In the genomic region with DNA sequence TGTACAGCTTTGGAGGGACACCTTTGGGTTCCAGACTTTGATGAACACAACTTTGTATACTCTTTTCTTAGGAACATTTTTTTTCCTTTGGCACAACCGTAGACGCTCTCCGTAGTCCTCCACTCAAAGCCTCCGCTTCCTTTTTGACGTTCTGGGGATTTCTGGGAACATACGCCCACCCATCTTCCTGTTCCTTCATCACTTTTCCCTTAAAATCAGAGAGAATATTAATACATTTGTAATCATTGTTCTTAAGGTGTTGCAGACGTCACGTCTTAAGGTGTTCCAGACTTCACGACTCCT, we compare ENCODE assay signal across 9 cellular contexts. TPM values are rescaled to one million over a fixed set of nuclear protein-coding genes. Genes with fewer than 3 reads are reported as not detected.
A peak's percentile ranks its signal among the peaks of the same experiment; 100 is the strongest.
DNase-seq lines count a peak whose midpoint lies in the region; FAIRE-seq and TF ChIP-seq lines count a peak whose summit lies in the region.
"Had no signal": no experiment of that assay in that cellular context is flagged by ENCODE, and none has a peak within 500 bp of the region (broad histone marks: within the 10 kb centered on the region; RNA-seq: fewer than 3 reads in every experiment).

No MANE protein-coding gene starts in this region.

- no peaks in the 10 kb centered on the region for H4K20me1 ChIP-seq in keratinocyte (ENCODE audit: control insufficient read depth, extremely low read depth, insufficient read depth, low read length)

- H3K9me1 ChIP-seq in keratinocyte (ENCODE audit: control insufficient read depth, extremely low read depth, insufficient read depth, low read length), result no peaks in the 10 kb centered on the region

- H3K27me3 ChIP-seq in ascending aorta (no peaks in the 10 kb centered on the region), keratinocyte (ENCODE audit: control insufficient read depth, extremely low read depth, insufficient read depth, low read length) (no peaks in the 10 kb centered on the region)

- peaks cover 21% of the 10 kb centered on the region for H3K79me2 ChIP-seq in keratinocyte (ENCODE audit: control insufficient read depth, insufficient read depth, low read length)

- intact Hi-C loops in ascending aorta (cut with DNase I), result loop anchor here (1.0 kb wide), 1 partner anchor 149 kb away; the partner anchor contains the start of gene PLEKHO2

- H2AFZ ChIP-seq in keratinocyte (ENCODE audit: control insufficient read depth, low read length), result peak overlapping the region; percentile 98

- peak overlapping the region; percentile 98 for H3K9ac ChIP-seq in keratinocyte (ENCODE audit: control insufficient read depth, extremely low read depth, insufficient read depth, low read length)

- H3K36me3 ChIP-seq in ascending aorta, result no peaks in the 10 kb centered on the region
- H3K36me3 ChIP-seq in keratinocyte (ENCODE audit: control insufficient read depth in 2 of 2, extremely low read depth in 1 of 2, insufficient read depth in 2 of 2, low read length in 2 of 2), result peaks cover 0 to 1% of the 10 kb centered on the region in 2 experiments

- H3K9me3 ChIP-seq in ascending aorta, result no peaks in the 10 kb centered on the region
- H3K9me3 ChIP-seq in keratinocyte (ENCODE audit: control insufficient read depth, low read depth, low read length), result no peaks in the 10 kb centered on the region

- dilution Hi-C loops in keratinocyte (cut with MboI; ENCODE audit: extremely low pct_ligation_motif_present, low sequenced_read_pairs), result no loop called here

- H3K4me3 ChIP-seq in ascending aorta (peak overlapping the region; percentile 92 to 98), keratinocyte (ENCODE audit: control insufficient read depth in 2 of 3, extremely low read depth in 1 of 3, insufficient read depth in 2 of 3, low read depth in 1 of 3, low read length in 3 of 3) (peak overlapping the region; percentile 92 to 97 (median 94))

- no peak for TF ChIP-seq CTCF in ascending aorta (IDR thresholded peaks at IDR 0.05)
- no peak for TF ChIP-seq CTCF in keratinocyte (optimal IDR thresholded peaks at IDR 0.05 in 1 of 3, IDR thresholded peaks at IDR 0.05 in 1 of 3, conservative IDR thresholded peaks at IDR 0.05 in 1 of 3; ENCODE audit: extremely low read depth in 1 of 3, insufficient read depth in 2 of 3, low read length in 3 of 3)

- peak overlapping the region; percentile 98 for H3K4me2 ChIP-seq in keratinocyte (ENCODE audit: control insufficient read depth, extremely low read depth, insufficient read depth, low read depth, low read length)

- H3K4me1 ChIP-seq in ascending aorta (no peaks in the 10 kb centered on the region), keratinocyte (ENCODE audit: control insufficient read depth, extremely low read depth, insufficient read depth, low read length) (peaks cover 17% of the 10 kb centered on the region)

- DNase-seq in DMS53 treated with DMSO at 0.1 percent for 48 hours (lab: John Stamatoyannopoulos, UW; ENCODE audit: unreplicated experiment), result peak; percentile 29
- DNase-seq in DMS53 (lab: John Stamatoyannopoulos, UW), result no peak
- DNase-seq in ascending aorta (ENCODE audit: low spot score in 2 of 2), result no peak
- no peak for DNase-seq in keratinocyte (ENCODE audit: low read depth, low spot score)
- DNase-seq in substantia nigra (lab: John Stamatoyannopoulos, UW), result no peak
- DNase-seq in NCI-H2171 treated with DMSO at 0.1 percent for 48 hours (lab: John Stamatoyannopoulos, UW), result no peak
- DNase-seq in activated CD4-positive, CD25-positive, alpha-beta regulatory T cell (lab: John Stamatoyannopoulos, UW), result no peak
- DNase-seq in germinal center (ENCODE audit: low spot score), result no peak

- H3K27ac ChIP-seq in ascending aorta (peak overlapping the region; percentile 94 to 96), keratinocyte (ENCODE audit: control insufficient read depth, insufficient read depth, low read length) (peak overlapping the region; percentile 87), substantia nigra (ENCODE audit: low read depth, low read length, poor library complexity, severe bottlenecking) (peak overlapping the region; percentile 77)

- FAIRE-seq in keratinocyte (lab: Jason Lieb, UNC), result no peak
- FAIRE-seq: A204.1 had no signal

RNA-seq across cellular contexts. Expression of gene SPG21, which starts 0.4 kb away (rescaled TPM):
- 41.5 TPM for total RNA-seq in ascending aorta
- 40.3 to 62.9 TPM (median 58.0 TPM) in 3 replicates for polyA plus RNA-seq in keratinocyte
- polyA plus RNA-seq in keratinocyte (2011; ENCODE audit: low read depth), result 15.2 TPM
- 61.0 and 79.3 TPM in 2 replicates for polyA plus RNA-seq in keratinocyte (2011; cell fraction: cytosol; rRNA removed)
- 34.3 and 35.6 TPM in 2 replicates for polyA plus RNA-seq in keratinocyte (2011; cell fraction: nucleus; rRNA removed)
- 49.8 and 63.9 TPM in 2 replicates for polyA plus RNA-seq in keratinocyte (2012; ENCODE audit: low replicate concordance)
- polyA minus RNA-seq in keratinocyte, result 35.1 to 53.4 TPM (median 47.2 TPM) in 3 replicates
- 36.6 TPM for polyA minus RNA-seq in keratinocyte (2011; cell fraction: cytosol; rRNA and poly(A)+ RNA removed)
- polyA minus RNA-seq in keratinocyte (2011; cell fraction: nucleus; rRNA and poly(A)+ RNA removed), result 13.1 and 18.4 TPM in 2 replicates

RNA-seq across cellular contexts. Expression of gene MTFMT, which starts 39.3 kb away (rescaled TPM):
- total RNA-seq in ascending aorta, result 54.7 TPM
- 15.9 to 21.0 TPM (median 17.3 TPM) in 3 replicates for polyA plus RNA-seq in keratinocyte
- 7.3 TPM for polyA plus RNA-seq in keratinocyte (2011; ENCODE audit: low read depth)
- polyA plus RNA-seq in keratinocyte (2011; cell fraction: cytosol; rRNA removed), result 13.2 and 19.4 TPM in 2 replicates
- 10.6 and 11.0 TPM in 2 replicates for polyA plus RNA-seq in keratinocyte (2011; cell fraction: nucleus; rRNA removed)
- 9.0 and 13.8 TPM in 2 replicates for polyA plus RNA-seq in keratinocyte (2012; ENCODE audit: low replicate concordance)
- 4.0 to 8.8 TPM (median 8.2 TPM) in 3 replicates for polyA minus RNA-seq in keratinocyte
- polyA minus RNA-seq in keratinocyte (2011; cell fraction: cytosol; rRNA and poly(A)+ RNA removed), result 11.7 TPM
- polyA minus RNA-seq in keratinocyte (2011; cell fraction: nucleus; rRNA and poly(A)+ RNA removed), result 4.9 and 7.8 TPM in 2 replicates

RNA-seq across cellular contexts. Expression of gene SLC51B, which starts 55.1 kb away (rescaled TPM):
- not detected for total RNA-seq in ascending aorta
- polyA plus RNA-seq in keratinocyte, result not detected in 3 replicates
- not detected for polyA plus RNA-seq in keratinocyte (2011; ENCODE audit: low read depth)
- polyA plus RNA-seq in keratinocyte (2011; cell fraction: cytosol; rRNA removed), result not detected in 2 replicates
- not detected in 2 replicates for polyA plus RNA-seq in keratinocyte (2011; cell fraction: nucleus; rRNA removed)
- not detected in 2 replicates for polyA plus RNA-seq in keratinocyte (2012; ENCODE audit: low replicate concordance)
- not detected in 3 replicates for polyA minus RNA-seq in keratinocyte
- polyA minus RNA-seq in keratinocyte (2011; cell fraction: cytosol; rRNA and poly(A)+ RNA removed), result not detected
- not detected in 2 replicates for polyA minus RNA-seq in keratinocyte (2011; cell fraction: nucleus; rRNA and poly(A)+ RNA removed)
